32 cellular contexts compared by ENCODE assay signal in genomic region chr19:33551676-33552075, GRCh38.
"Had no signal": no experiment of that assay in that cellular context is flagged by ENCODE, and none has a peak within 500 bp of the region (broad histone marks: within the 10 kb centered on the region; RNA-seq: fewer than 3 reads in every experiment).

No MANE protein-coding gene starts in this region.

- H3K27me3 ChIP-seq: body of pancreas, colonic mucosa, foreskin keratinocyte, gastrocnemius medialis had no signal

- H3K9me3 Mint-ChIP-seq: activated CD4-positive, alpha-beta memory T cell treated with anti-CD3 and anti-CD28 coated beads for 36 hours; activated CD4-positive, alpha-beta T cell treated with anti-CD3 and anti-CD28 coated beads, Interleukin-2, amount 10 ng/mL, durations not matched to agents 24 days and 14 days; activated T-helper 1 cell treated with anti-CD3 and anti-CD28 coated beads, Interleukin-12 subunit alpha, Interleukin-12 subunit beta, Interleukin-2, Interleukin-4 antibody, amounts not matched to agents 30 ng/mL and 10 ng/mL and 1 ng/mL, durations not matched to agents 14 hours and 24 hours and 36 hours; activated T-helper 2 cell treated with anti-CD3 and anti-CD28 coated beads, Interferon-gamma antibody, Interleukin-2, Interleukin-4, amounts not matched to agents 10 μg/mL and 5 μg/mL and 100 μg/mL, durations not matched to agents 14 hours and 24 hours and 36 hours; endodermal cell; T-helper 2 cell treated with Interferon-gamma antibody and Interleukin-4, amounts not matched to agents 5 μg/mL and 100 μg/mL, for 36 hours had no signal

- H3K4me1 Mint-ChIP-seq: activated CD4-positive, alpha-beta T cell treated with anti-CD3 and anti-CD28 coated beads for 36 hours; activated CD4-positive, alpha-beta T cell treated with anti-CD3 and anti-CD28 coated beads, Interleukin-2, amount 10 ng/mL, durations not matched to agents 24 days and 14 days; activated CD8-positive, alpha-beta memory T cell treated with anti-CD3 and anti-CD28 coated beads, Interleukin-2, amount 10 ng/mL, durations not matched to agents 7 days and 5 days had no signal

- H3K36me3 ChIP-seq: colonic mucosa, gastrocnemius medialis, WERI-Rb-1 had no signal

- DNase-seq: activated CD4-positive, alpha-beta memory T cell treated with anti-CD3 and anti-CD28 coated beads for 36 hours; activated CD4-positive, alpha-beta T cell treated with anti-CD3 and anti-CD28 coated beads for 36 hours; activated CD4-positive, alpha-beta T cell treated with anti-CD3 and anti-CD28 coated beads, Interleukin-2, amount 10 ng/mL, durations not matched to agents 24 days and 14 days; activated CD4-positive, CD25-positive, alpha-beta regulatory T cell; activated CD4-positive, CD25-positive, alpha-beta regulatory T cell treated with anti-CD3 and anti-CD28 coated beads, Interleukin-2, amount 50 U/mL, for 72 hours; activated CD8-positive, alpha-beta memory T cell treated with anti-CD3 and anti-CD28 coated beads, Interleukin-2, amount 10 ng/mL, durations not matched to agents 7 days and 5 days; activated CD8-positive, alpha-beta memory T cell treated with anti-CD3 and anti-CD28 coated beads, Interleukin-2, amount 50 U/mL, for 4 hours; activated CD8-positive, alpha-beta T cell treated with anti-CD3 and anti-CD28 coated beads, Interleukin-2, amount 10 ng/mL, durations not matched to agents 7 days and 5 days; activated gamma-delta T cell treated with Interleukin-2 at 50 U/mL for 16 hours; activated naive CD4-positive, alpha-beta T cell treated with anti-CD3 and anti-CD28 coated beads, Interleukin-2, amount 50 U/mL, for 16 hours; activated naive CD4-positive, alpha-beta T cell treated with Interleukin-2 at 50 U/mL for 16 hours; activated T-cell treated with anti-CD3 and anti-CD28 coated beads, Interleukin-2, amount 50 U/mL, for 1 hour; activated T-cell treated with anti-CD3 and anti-CD28 coated beads, Interleukin-2, amount 50 U/mL, for 48 hours; amniotic stem cell; anterior cingulate cortex; body of pancreas; caudate nucleus; colonic mucosa; effector memory CD4-positive, alpha-beta T cell; endodermal cell; foreskin keratinocyte; gastrocnemius medialis; T-helper 1 cell; T-helper 17 cell; T1000; WERI-Rb-1 had no signal

- H3K4me3 Mint-ChIP-seq: activated CD4-positive, alpha-beta memory T cell treated with anti-CD3 and anti-CD28 coated beads for 36 hours; activated CD4-positive, alpha-beta T cell treated with anti-CD3 and anti-CD28 coated beads for 36 hours; activated CD4-positive, alpha-beta T cell treated with anti-CD3 and anti-CD28 coated beads, Interleukin-2, amount 10 ng/mL, durations not matched to agents 24 days and 14 days; activated CD8-positive, alpha-beta memory T cell treated with anti-CD3 and anti-CD28 coated beads, Interleukin-2, amount 10 ng/mL, durations not matched to agents 7 days and 5 days; activated CD8-positive, alpha-beta T cell treated with anti-CD3 and anti-CD28 coated beads, Interleukin-2, amount 10 ng/mL, durations not matched to agents 7 days and 5 days; activated naive CD8-positive, alpha-beta T cell; activated T-helper 1 cell treated with anti-CD3 and anti-CD28 coated beads, Interleukin-12 subunit alpha, Interleukin-12 subunit beta, Interleukin-2, Interleukin-4 antibody, amounts not matched to agents 30 ng/mL and 10 ng/mL and 1 ng/mL, durations not matched to agents 14 hours and 24 hours and 36 hours; endodermal cell; T-helper 17 cell; T-helper 2 cell treated with Interferon-gamma antibody and Interleukin-4, amounts not matched to agents 5 μg/mL and 100 μg/mL, for 36 hours had no signal

- H3K4me1 ChIP-seq: body of pancreas, colonic mucosa, foreskin keratinocyte, gastrocnemius medialis had no signal

- ATAC-seq: activated CD4-positive, alpha-beta T cell treated with anti-CD3 and anti-CD28 coated beads for 36 hours; activated CD8-positive, alpha-beta memory T cell treated with anti-CD3 and anti-CD28 coated beads, Interleukin-2, amount 10 ng/mL, durations not matched to agents 7 days and 5 days; activated CD8-positive, alpha-beta T cell treated with anti-CD3 and anti-CD28 coated beads, Interleukin-2, amount 10 ng/mL, durations not matched to agents 7 days and 5 days; body of pancreas; esophagus mucosa; foreskin keratinocyte; gastrocnemius medialis; T-helper 17 cell had no signal

- H3K27ac Mint-ChIP-seq: activated CD4-positive, alpha-beta memory T cell treated with anti-CD3 and anti-CD28 coated beads for 36 hours; activated CD4-positive, alpha-beta T cell treated with anti-CD3 and anti-CD28 coated beads for 36 hours; activated CD4-positive, alpha-beta T cell treated with anti-CD3 and anti-CD28 coated beads, Interleukin-2, amount 10 ng/mL, durations not matched to agents 24 days and 14 days; activated CD8-positive, alpha-beta memory T cell treated with anti-CD3 and anti-CD28 coated beads, Interleukin-2, amount 10 ng/mL, durations not matched to agents 7 days and 5 days; activated CD8-positive, alpha-beta T cell treated with anti-CD3 and anti-CD28 coated beads, Interleukin-2, amount 10 ng/mL, durations not matched to agents 7 days and 5 days; activated naive CD8-positive, alpha-beta T cell; activated T-helper 1 cell treated with anti-CD3 and anti-CD28 coated beads, Interleukin-12 subunit alpha, Interleukin-12 subunit beta, Interleukin-2, Interleukin-4 antibody, amounts not matched to agents 30 ng/mL and 10 ng/mL and 1 ng/mL, durations not matched to agents 14 hours and 24 hours and 36 hours; activated T-helper 2 cell treated with anti-CD3 and anti-CD28 coated beads, Interferon-gamma antibody, Interleukin-2, Interleukin-4, amounts not matched to agents 10 μg/mL and 5 μg/mL and 100 μg/mL, durations not matched to agents 14 hours and 24 hours and 36 hours; endodermal cell; T-helper 17 cell; T-helper 2 cell treated with Interferon-gamma antibody and Interleukin-4, amounts not matched to agents 5 μg/mL and 100 μg/mL, for 36 hours had no signal

- H3K4me3 ChIP-seq: body of pancreas, colonic mucosa, dorsolateral prefrontal cortex, gastrocnemius medialis had no signal

- H3K9me3 ChIP-seq: body of pancreas, colonic mucosa, gastrocnemius medialis had no signal

- H3K27ac ChIP-seq: body of pancreas, colonic mucosa, dorsolateral prefrontal cortex, foreskin keratinocyte, gastrocnemius medialis, WERI-Rb-1 had no signal

- H3K36me3 Mint-ChIP-seq: activated CD4-positive, alpha-beta memory T cell treated with anti-CD3 and anti-CD28 coated beads for 36 hours; activated CD8-positive, alpha-beta memory T cell treated with anti-CD3 and anti-CD28 coated beads, Interleukin-2, amount 10 ng/mL, durations not matched to agents 7 days and 5 days; activated naive CD8-positive, alpha-beta T cell had no signal

- H3K27me3 Mint-ChIP-seq: activated CD4-positive, alpha-beta T cell treated with anti-CD3 and anti-CD28 coated beads for 36 hours; activated CD4-positive, alpha-beta T cell treated with anti-CD3 and anti-CD28 coated beads, Interleukin-2, amount 10 ng/mL, durations not matched to agents 24 days and 14 days; activated CD8-positive, alpha-beta memory T cell treated with anti-CD3 and anti-CD28 coated beads, Interleukin-2, amount 10 ng/mL, durations not matched to agents 7 days and 5 days had no signal
